Comparison of ENCODE assay signal across 8 cellular contexts in genomic region chr10:52883996-52884871, GRCh38.
A peak's percentile ranks its signal among the peaks of the same experiment; 100 is the strongest.
DNase-seq lines count a peak whose midpoint lies in the region; ATAC-seq, FAIRE-seq and TF ChIP-seq lines count a peak whose summit lies in the region.

No MANE protein-coding gene starts in this region.

- TF ChIP-seq CTCF in PC-9 (conservative IDR thresholded peaks at IDR 0.05) (peak; percentile 97), H1 (IDR thresholded peaks at IDR 0.05; ENCODE audit: control extremely low read depth in 1 of 3, insufficient read depth in 1 of 3, low read depth in 1 of 3, low read length in 3 of 3) (peak in 2 of 3 experiments; percentile 64 to 82; a peak in 3 of 4 replicates)

- H3K18ac ChIP-seq in H1 (ENCODE audit: extremely low read depth, low read length) = peak overlapping the region; percentile 71; the same call in 1 of the 2 replicates

- no peaks in the 10 kb centered on the region for H4K20me1 ChIP-seq in PC-9 (ENCODE audit: insufficient read depth)
- no peaks in the 10 kb centered on the region for H4K20me1 ChIP-seq in H1 (replicated peaks in 1 of 2; ENCODE audit: control insufficient read depth in 1 of 2, insufficient read depth in 2 of 2, low read length in 2 of 2)

- peaks cover 3% of the 10 kb centered on the region; the same call in 1 of the 2 replicates for H3F3A ChIP-seq in PC-9 (ENCODE audit: insufficient read depth, low read depth)

- H4K8ac ChIP-seq in H1 (ENCODE audit: extremely low read depth, insufficient read depth, low read length) = peak overlapping the region; percentile 63; the same call in 1 of the 2 replicates

- H3K9ac ChIP-seq in H1 (replicated peaks in 1 of 4; ENCODE audit: extremely low read depth in 1 of 4, low read depth in 3 of 4, low read length in 3 of 4) = no peak overlapping the region; a peak in 1 of 7 replicates

- TF ChIP-seq RAD21 in H1 (IDR thresholded peaks at IDR 0.05 in 1 of 2, conservative IDR thresholded peaks at IDR 0.05 in 1 of 2; ENCODE audit: low read depth in 2 of 2, low read length in 2 of 2) = peak; percentile 97

- no peak overlapping the region for H3K56ac ChIP-seq in H1 (replicated peaks; ENCODE audit: insufficient read length, low read depth, low read length)

- H3K9me2 ChIP-seq in PC-9 (ENCODE audit: insufficient read depth) = no peaks in the 10 kb centered on the region

- BruUV-seq in PC-9 (replicated peaks; lab: Mats Ljungman, UMichigan) = no TSS peak

- no peaks in the 10 kb centered on the region for H3K9me3 ChIP-seq in PC-9 (ENCODE audit: insufficient read depth, low read depth)
- no peaks in the 10 kb centered on the region; a peak in 1 of 4 replicates for H3K9me3 ChIP-seq in H1 (ENCODE audit: insufficient read depth in 2 of 2, low read depth in 1 of 2, low read length in 1 of 2)

- H3K23me2 ChIP-seq in H1 (ENCODE audit: low read depth, low read length) = no peaks in the 10 kb centered on the region

- H3K27ac ChIP-seq in PC-9 (peak overlapping the region; percentile 28; the same call in 1 of the 2 replicates), H1 (ENCODE audit: low read depth, low read length) (peak overlapping the region; percentile 43)

- H3K4me2 ChIP-seq in PC-9 (peak overlapping the region; percentile 63), H1 (ENCODE audit: insufficient read depth in 1 of 2, low read depth in 2 of 2, low read length in 2 of 2) (no peak overlapping the region; a peak in 1 of 4 replicates)

- H3K79me2 ChIP-seq in PC-9 (ENCODE audit: low read depth) (no peaks in the 10 kb centered on the region), H1 (ENCODE audit: control insufficient read depth in 1 of 2, insufficient read depth in 2 of 2, low read length in 2 of 2) (no peaks in the 10 kb centered on the region)

- POLR2A ChIA-PET in PC-9 (lab: Charles Lee; ENCODE audit: unreplicated experiment) (interaction anchor here (0.6 kb wide), 1 partner anchor 674 kb away, joined by 9 read pairs; no protein-coding TSS in a partner anchor), H1 (lab: Charles Lee; ENCODE audit: partially characterized antibody) (interaction anchor here (0.8 to 1.3 kb wide), 3 partner anchors 36 to 82 kb away, joined by 3 to 5 read pairs (median 3); no protein-coding TSS in a partner anchor)

- H3K4me1 ChIP-seq in PC-9 (replicated peaks; ENCODE audit: insufficient read depth) = peaks cover 13% of the 10 kb centered on the region; the same call in 1 of the 2 replicates
- H3K4me1 ChIP-seq in H1 (replicated peaks in 1 of 4; ENCODE audit: control insufficient read depth in 3 of 4, insufficient read depth in 4 of 4, low read length in 3 of 4) = peaks cover 0 to 3% (median 0%) of the 10 kb centered on the region in 4 experiments; a peak in 1 of 7 replicates

- H3K4ac ChIP-seq in H1 (replicated peaks; ENCODE audit: insufficient read length, low read depth, low read length) = peak overlapping the region; percentile 28

- WGBS in H1 (ENCODE audit: extremely low coverage in 1 of 2, insufficient coverage in 1 of 2, insufficient read length in 1 of 2, insufficient replicate concordance in 2 of 2, low coverage in 1 of 2, low lambda C conversion rate in 2 of 2, missing lambda C conversion rate in 1 of 2), 2 experiments = 40% methylated on average over 33 of the region's 33 CpGs; no CpG with 5 or more reads in 1 of the 2 experiments

- H3K4me3 ChIP-seq in PC-9 (peak overlapping the region; percentile 13; the same call in 1 of the 2 replicates), H1 (ENCODE audit: extremely low read depth in 1 of 4, insufficient read depth in 2 of 4, low read depth in 3 of 4, low read length in 4 of 4) (no peak overlapping the region)

- H2BK12ac ChIP-seq in H1 (ENCODE audit: low read depth, low read length) = peak overlapping the region; percentile 86; the same call in 1 of the 2 replicates

- no peak for TF ChIP-seq POLR2A in H1 (IDR thresholded peaks at IDR 0.05; ENCODE audit: control extremely low read depth in 1 of 2, low read depth in 2 of 2, low read length in 2 of 2)

- no peaks in the 10 kb centered on the region for H3K36me3 ChIP-seq in PC-9 (ENCODE audit: low read depth)
- no peaks in the 10 kb centered on the region; a peak in 1 of 8 replicates for H3K36me3 ChIP-seq in H1 (ENCODE audit: control insufficient read depth in 2 of 4, insufficient read depth in 4 of 4, low read length in 3 of 4)

- intact Hi-C loops in PC-9 (cut with micrococcal nuclease; ENCODE audit: unreplicated experiment) = loop anchor here (1.0 to 5.0 kb wide), 7 partner anchors 66 to 1518 kb away; no protein-coding TSS in a partner anchor

- FAIRE-seq in H1 (lab: Jason Lieb, UNC) = peak; percentile 99

- TF ChIP-seq EP300 in H1 (IDR thresholded peaks at IDR 0.05; ENCODE audit: borderline replicate concordance in 1 of 2, low read depth in 2 of 2, low read length in 2 of 2) = no peak

- H2BK120ac ChIP-seq in H1 (replicated peaks; ENCODE audit: low read depth, low read length) = peak overlapping the region; percentile 88

- no peak overlapping the region for H2AK5ac ChIP-seq in H1 (ENCODE audit: low read depth, low read length)

- peak overlapping the region; percentile 89 for H4K5ac ChIP-seq in H1 (ENCODE audit: insufficient read length, low read depth, low read length)

- H2BK15ac ChIP-seq in H1 (ENCODE audit: low read length) = no peak overlapping the region

- H2AFZ ChIP-seq in PC-9 = no peak overlapping the region
- H2AFZ ChIP-seq in H1 (ENCODE audit: low read length) = peak overlapping the region; percentile 69; the same call in 1 of the 2 replicates

- no peak overlapping the region for H3K23ac ChIP-seq in H1 (ENCODE audit: insufficient read length)

- H2BK5ac ChIP-seq in H1 (ENCODE audit: low read depth, low read length) = peak overlapping the region; percentile 93

- peak overlapping the region; percentile 95 for H4K91ac ChIP-seq in H1 (replicated peaks; ENCODE audit: insufficient read length, low read length)

- H3K27me3 ChIP-seq in PC-9 (ENCODE audit: insufficient read depth, low read depth) (0 out of 2 replicates have a peak, but pooled peaks cover 7% of the 10 kb centered on the region), H1 (replicated peaks in 1 of 4; ENCODE audit: control insufficient read depth in 3 of 4, extremely low read depth in 1 of 4, insufficient read depth in 3 of 4, low read length in 3 of 4) (no peaks in the 10 kb centered on the region)

- DNase-seq in NCI-H2107 treated with DMSO at 0.1 percent for 48 hours (lab: John Stamatoyannopoulos, UW; ENCODE audit: unreplicated experiment) = peak; percentile 0
- DNase-seq in NCI-H2107 (lab: John Stamatoyannopoulos, UW) = no peak
- peak; percentile 91 to 98 for DNase-seq in PC-9
- DNase-seq in H1 (ENCODE audit: low read depth in 1 of 2, low spot score in 2 of 2) = peak; percentile 75 to 85
- peak; percentile 81 for DNase-seq in medulla oblongata (ENCODE audit: extremely low spot score)
- no peak for DNase-seq in NCI-H187 treated with DMSO at 0.1 percent for 48 hours (lab: John Stamatoyannopoulos, UW)

- no peak overlapping the region for H3K14ac ChIP-seq in H1 (ENCODE audit: insufficient read length)

- CTCF ChIA-PET in PC-9 (lab: Charles Lee) (interaction anchor here (1.6 kb wide), 1 partner anchor 66 kb away, joined by 4 read pairs; no protein-coding TSS in a partner anchor), H1 (lab: Charles Lee; ENCODE audit: partially characterized antibody) (interaction anchor here (0.6 to 8.7 kb wide), 33 partner anchors 21 to 1528 kb away, joined by 3 to 79 read pairs (median 4); no protein-coding TSS in a partner anchor)

- H2BK20ac ChIP-seq in H1 (ENCODE audit: low read length) = peak overlapping the region; percentile 82

- peak; percentile 95 for ATAC-seq in GM21367 (IDR thresholded peaks at IDR 0.05; ENCODE audit: unreplicated experiment)
- peak; percentile 95 for ATAC-seq in HG03520 (IDR thresholded peaks at IDR 0.05; ENCODE audit: unreplicated experiment)

- H3K79me1 ChIP-seq in H1 (ENCODE audit: low read depth, low read length) = no peaks in the 10 kb centered on the region

TF ChIP-seq in H1, 55 proteins besides CTCF, POLR2A, EP300 and RAD21 (continues in another document):
- no peak for TF ChIP-seq YY1 (IDR thresholded peaks at IDR 0.05; ENCODE audit: low read depth, low read length)

Comparison
In these comparisons a context has a peak if more than half of its experiments do, and no peak if none do; other contexts are left out.
1. DNase-seq: peak in NCI-H2107 treated with DMSO at 0.1 percent for 48 hours (single experiment), PC-9 (2 of 2), H1 (2 of 2) and medulla oblongata (single experiment); none in NCI-H2107 (single experiment) and NCI-H187 treated with DMSO at 0.1 percent for 48 hours (single experiment).